2 cellular contexts compared by ENCODE assay signal in genomic region chr1:94596260-94596659, GRCh38.
TF ChIP-seq lines count a peak whose summit lies in the region.

No MANE protein-coding gene starts in this region.

TF ChIP-seq in IMR-90, 13 proteins besides CTCF, POLR2A, EP300 and RAD21:
- TF ChIP-seq FOS (IDR thresholded peaks at IDR 0.05; ENCODE audit: low read depth, low read length) = no peak
- no peak for TF ChIP-seq SMC3 (IDR thresholded peaks at IDR 0.05; ENCODE audit: low read depth, low read length)
- no peak for TF ChIP-seq CEBPB (IDR thresholded peaks at IDR 0.05; ENCODE audit: low read depth, low read length)
- no peak for TF ChIP-seq USF2 (IDR thresholded peaks at IDR 0.05; ENCODE audit: low read depth, low read length)
- TF ChIP-seq MAZ (IDR thresholded peaks at IDR 0.05; ENCODE audit: borderline replicate concordance, low read depth, low read length) = no peak
- no peak for TF ChIP-seq MAFK (IDR thresholded peaks at IDR 0.05; ENCODE audit: low read depth, low read length)
- TF ChIP-seq RCOR1 (IDR thresholded peaks at IDR 0.05; ENCODE audit: insufficient replicate concordance, low read length) = no peak
- no peak for TF ChIP-seq RFX5 (IDR thresholded peaks at IDR 0.05; ENCODE audit: low read depth, low read length)
- TF ChIP-seq, protein P1, sequence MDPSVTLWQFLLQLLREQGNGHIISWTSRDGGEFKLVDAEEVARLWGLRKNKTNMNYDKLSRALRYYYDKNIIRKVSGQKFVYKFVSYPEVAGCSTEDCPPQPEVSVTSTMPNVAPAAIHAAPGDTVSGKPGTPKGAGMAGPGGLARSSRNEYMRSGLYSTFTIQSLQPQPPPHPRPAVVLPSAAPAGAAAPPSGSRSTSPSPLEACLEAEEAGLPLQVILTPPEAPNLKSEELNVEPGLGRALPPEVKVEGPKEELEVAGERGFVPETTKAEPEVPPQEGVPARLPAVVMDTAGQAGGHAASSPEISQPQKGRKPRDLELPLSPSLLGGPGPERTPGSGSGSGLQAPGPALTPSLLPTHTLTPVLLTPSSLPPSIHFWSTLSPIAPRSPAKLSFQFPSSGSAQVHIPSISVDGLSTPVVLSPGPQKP (IDR thresholded peaks at IDR 0.05; ENCODE audit: borderline replicate concordance, low read depth, low read length) = no peak
- no peak for TF ChIP-seq NFE2L2 (IDR thresholded peaks at IDR 0.05; ENCODE audit: low read depth, low read length)
- TF ChIP-seq CHD1 (IDR thresholded peaks at IDR 0.05; ENCODE audit: low read depth, low read length) = no peak
- no peak for TF ChIP-seq BHLHE40 (IDR thresholded peaks at IDR 0.05; ENCODE audit: low read depth, low read length)
- no peak for TF ChIP-seq MXI1 (IDR thresholded peaks at IDR 0.05; ENCODE audit: borderline replicate concordance, low read depth, low read length)

TF ChIP-seq in H1, 55 proteins besides CTCF, POLR2A, EP300 and RAD21:
- TF ChIP-seq SP1 (IDR thresholded peaks at IDR 0.05; ENCODE audit: low read depth, low read length) = no peak
- TF ChIP-seq FOSL1 (IDR thresholded peaks at IDR 0.05; ENCODE audit: insufficient read depth, low read depth, low read length) = no peak
- TF ChIP-seq SP2 (IDR thresholded peaks at IDR 0.05; ENCODE audit: low read length) = no peak
